Comparison of ENCODE assay signal across 8 cellular contexts in the genomic region with DNA sequence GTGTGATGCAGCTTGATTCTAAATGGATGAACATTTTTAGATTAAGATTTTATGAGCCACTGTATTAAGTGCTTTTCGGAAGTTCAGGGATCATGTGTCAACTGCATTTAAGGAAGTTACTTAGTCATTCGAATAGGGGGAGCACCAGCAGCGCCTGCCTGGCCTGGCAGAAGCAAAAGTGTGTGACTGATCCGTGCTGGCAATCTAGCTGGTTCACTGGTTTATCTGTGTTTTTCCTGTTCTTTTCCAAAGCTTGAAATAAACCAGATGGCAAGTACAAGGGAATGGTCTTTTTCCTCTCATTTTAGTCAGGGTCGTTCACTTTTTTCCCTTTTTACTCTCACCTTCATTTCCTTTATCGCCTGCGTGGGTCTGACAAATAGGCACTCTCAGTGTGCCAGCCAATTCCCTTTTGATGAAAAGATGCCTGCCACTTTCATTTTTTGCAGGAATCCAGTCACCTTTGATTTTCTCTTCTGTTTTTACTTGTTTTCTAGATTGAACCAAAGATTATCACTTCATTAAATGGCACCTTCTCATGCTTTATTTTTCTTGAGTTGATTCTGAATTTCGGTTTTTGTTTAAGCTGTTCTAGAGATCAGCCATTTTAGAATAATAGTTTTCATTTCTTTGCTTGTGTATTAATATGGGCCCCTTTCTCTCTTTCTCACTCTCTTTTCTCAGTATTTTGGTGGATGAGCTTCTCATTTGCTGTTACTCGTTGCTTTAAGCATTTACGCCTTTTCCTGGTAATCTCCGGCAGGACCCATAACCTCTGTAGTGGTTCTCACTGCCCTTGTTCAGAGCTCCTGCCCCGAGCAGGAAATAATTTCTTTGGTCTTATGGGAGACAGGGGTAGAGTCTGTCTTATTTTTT. TPM values are rescaled to one million over a fixed set of nuclear protein-coding genes. Genes with fewer than 3 reads are reported as not detected.
DNase-seq lines count a peak whose midpoint lies in the region; ATAC-seq and TF ChIP-seq lines count a peak whose summit lies in the region.

No MANE protein-coding gene starts in this region.

- no peaks in the 10 kb centered on the region for H3K27me3 ChIP-seq in liver (ENCODE audit: control insufficient read depth in 4 of 4, insufficient read depth in 4 of 4, low read length in 3 of 4)

- in situ Hi-C loops in Caki2 (cut with HindIII; ENCODE audit: low pct_unique_long_range_greater_than_20kb, low sequenced_read_pairs): no loop called here

- peak overlapping the region; percentile 96 to 97 for H3K9ac ChIP-seq in liver (ENCODE audit: low read depth in 1 of 2, low read length in 2 of 2)

- H3K4me3 ChIP-seq in liver (ENCODE audit: low read depth in 1 of 3, low read length in 3 of 3): peak overlapping the region; percentile 16 to 88 (median 56)

- peak; percentile 47 to 50 for TF ChIP-seq RAD21 in liver (IDR thresholded peaks at IDR 0.05)

- peaks cover 43% of the 10 kb centered on the region for H3K4me1 Mint-ChIP-seq in T-helper 2 cell treated with Interferon-gamma antibody and Interleukin-4, amounts not matched to agents 5 μg/mL and 100 μg/mL, for 36 hours (ENCODE audit: low read depth)

- H3K4me3 Mint-ChIP-seq in T-helper 2 cell treated with Interferon-gamma antibody and Interleukin-4, amounts not matched to agents 5 μg/mL and 100 μg/mL, for 36 hours: no peak overlapping the region

- H3K27me3 Mint-ChIP-seq in T-helper 2 cell treated with Interferon-gamma antibody and Interleukin-4, amounts not matched to agents 5 μg/mL and 100 μg/mL, for 36 hours (ENCODE audit: low read depth): no peaks in the 10 kb centered on the region

- peaks cover 9 to 46% (median 21%) of the 10 kb centered on the region in 4 donors for H3K4me1 ChIP-seq in liver (ENCODE audit: control insufficient read depth in 4 of 4, insufficient read depth in 4 of 4, low read length in 3 of 4)

- H3K27ac ChIP-seq in liver (ENCODE audit: low read depth in 1 of 2, low read length in 2 of 2): peak overlapping the region; percentile 95 to 98

- H3K9me3 Mint-ChIP-seq in T-helper 2 cell treated with Interferon-gamma antibody and Interleukin-4, amounts not matched to agents 5 μg/mL and 100 μg/mL, for 36 hours: no peaks in the 10 kb centered on the region

- H3K36me3 ChIP-seq in liver (ENCODE audit: control insufficient read depth in 4 of 4, insufficient read depth in 3 of 4, low read depth in 1 of 4, low read length in 3 of 4): no peaks in the 10 kb centered on the region

- peak; percentile 66 for DNase-seq in Caki2 (ENCODE audit: low read depth)
- peak; percentile 89 for DNase-seq in HT-29 (ENCODE audit: low spot score)
- DNase-seq in T-helper 2 cell treated with Interferon-gamma antibody and Interleukin-4, amounts not matched to agents 5 μg/mL and 100 μg/mL, for 36 hours (ENCODE audit: low spot score): peak; percentile 42
- peak; percentile 80 for DNase-seq in cerebellar cortex (ENCODE audit: low spot score)
- DNase-seq in stimulated activated CD8-positive, alpha-beta memory T cell treated with anti-CD3 and anti-CD28 coated beads, Interleukin-4, amount 100 ng/mL, for 48 hours: peak; percentile 54
- DNase-seq in NCI-H774 (lab: John Stamatoyannopoulos, UW): no peak

- no peak for TF ChIP-seq CTCF in liver (IDR thresholded peaks at IDR 0.05; ENCODE audit: low read depth, low read length, missing input control)

- 15% methylated on average over 12 of the region's 12 CpGs for WGBS in liver

- peak overlapping the region; percentile 97 for H3K27ac Mint-ChIP-seq in T-helper 2 cell treated with Interferon-gamma antibody and Interleukin-4, amounts not matched to agents 5 μg/mL and 100 μg/mL, for 36 hours

- H3K9me3 ChIP-seq in liver (ENCODE audit: control insufficient read depth in 4 of 4, low read length in 3 of 4): no peaks in the 10 kb centered on the region

- ATAC-seq in HG02623 (IDR thresholded peaks at IDR 0.05; ENCODE audit: unreplicated experiment): no peak

- H3K36me3 Mint-ChIP-seq in T-helper 2 cell treated with Interferon-gamma antibody and Interleukin-4, amounts not matched to agents 5 μg/mL and 100 μg/mL, for 36 hours (ENCODE audit: low read depth): peaks cover 13% of the 10 kb centered on the region

TF ChIP-seq in liver, 16 proteins besides CTCF, POLR2A, EP300 and RAD21:
- TF ChIP-seq HNF4A (conservative IDR thresholded peaks at IDR 0.05) (no peak), JUND (IDR thresholded peaks at IDR 0.05) (peak in 1 of 2 donors; percentile 35), FOXA1 (IDR thresholded peaks at IDR 0.05) (no peak), RXRA (IDR thresholded peaks at IDR 0.05) (peak; percentile 15 to 36), SP1 (IDR thresholded peaks at IDR 0.05) (peak; percentile 32), YY1 (IDR thresholded peaks at IDR 0.05) (peak; percentile 81), REST (IDR thresholded peaks at IDR 0.05) (peak; percentile 65), ZBTB33 (IDR thresholded peaks at IDR 0.05) (peak; percentile 24), TAF1 (conservative IDR thresholded peaks at IDR 0.05) (peak; percentile 86), NR2F2 (IDR thresholded peaks at IDR 0.05) (peak; percentile 61), FOXA2 (IDR thresholded peaks at IDR 0.05) (no peak), HNF4G (IDR thresholded peaks at IDR 0.05) (no peak)
- TF ChIP-seq, protein P1, sequence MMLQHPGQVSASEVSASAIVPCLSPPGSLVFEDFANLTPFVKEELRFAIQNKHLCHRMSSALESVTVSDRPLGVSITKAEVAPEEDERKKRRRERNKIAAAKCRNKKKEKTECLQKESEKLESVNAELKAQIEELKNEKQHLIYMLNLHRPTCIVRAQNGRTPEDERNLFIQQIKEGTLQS (IDR thresholded peaks at IDR 0.05): no peak
- TF ChIP-seq, protein P2, sequence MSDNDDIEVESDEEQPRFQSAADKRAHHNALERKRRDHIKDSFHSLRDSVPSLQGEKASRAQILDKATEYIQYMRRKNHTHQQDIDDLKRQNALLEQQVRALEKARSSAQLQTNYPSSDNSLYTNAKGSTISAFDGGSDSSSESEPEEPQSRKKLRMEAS (IDR thresholded peaks at IDR 0.05): peak; percentile 49

RNA-seq across cellular contexts. Expression of gene ABHD2, which starts 2.8 kb away (rescaled TPM):
- total RNA-seq in Caki2 (2014; rRNA removed; shearing (Covaris generic); ENCODE audit: low replicate concordance): 14.9 and 18.1 TPM in 2 replicates
- 156 and 181 TPM in 2 replicates for total RNA-seq in HT-29 (2014; rRNA removed; shearing (Covaris generic))
- 100 to 1,000 TPM in 1 of 2 donors, 10 to 100 TPM in 1; 34.6 to 663 TPM for total RNA-seq in liver
- polyA plus RNA-seq in liver: 10 to 100 TPM; 58.8 to 71.5 TPM
